Comparison of ENCODE assay signal across 8 cellular contexts in the genomic region with DNA sequence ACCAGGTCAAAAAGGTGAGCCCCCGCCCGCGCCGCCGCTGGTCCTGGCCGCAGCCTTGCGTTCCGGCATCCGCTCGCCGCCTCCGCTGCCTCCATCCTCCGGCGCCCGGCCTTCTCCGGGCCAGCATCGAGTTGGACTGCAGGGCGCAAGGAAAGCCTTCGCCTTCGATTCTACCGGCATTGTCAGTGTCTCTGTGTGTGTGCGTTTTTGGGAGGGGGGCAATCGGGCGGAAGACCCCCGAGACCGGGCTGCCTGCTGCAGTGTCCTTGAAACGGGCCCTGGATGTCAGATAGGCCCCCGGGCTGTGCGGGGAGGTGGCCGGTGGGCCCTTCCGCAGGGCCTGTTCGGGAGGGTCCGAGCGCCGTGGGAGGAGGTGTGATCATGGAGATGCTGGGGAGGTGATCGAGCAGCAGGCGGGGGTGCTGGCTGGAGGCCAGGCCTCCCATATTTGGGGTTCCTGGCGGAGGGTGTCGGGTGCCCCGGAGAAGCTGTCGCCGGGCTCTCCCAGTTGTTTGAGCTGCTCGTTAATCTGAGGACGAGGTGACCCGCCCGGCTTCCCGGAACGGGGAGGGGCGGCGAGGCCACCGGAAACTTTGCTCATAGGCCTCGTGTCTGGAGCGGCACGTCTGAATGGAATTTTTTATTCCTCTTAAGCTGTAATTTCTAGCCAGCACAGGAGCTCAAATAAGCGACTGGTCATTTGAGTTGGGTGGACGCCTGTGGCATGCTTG. TPM values are rescaled to one million over a fixed set of nuclear protein-coding genes. Genes with fewer than 3 reads are reported as not detected.
DNase-seq lines count a peak whose midpoint lies in the region; ATAC-seq and TF ChIP-seq lines count a peak whose summit lies in the region.

No MANE protein-coding gene starts in this region.

- POLR2A ChIA-PET in PC-9 (lab: Charles Lee; ENCODE audit: unreplicated experiment), result interaction anchor here (0.6 to 1.0 kb wide), 8 partner anchors 12 to 1414 kb away, joined by 3 to 9 read pairs (median 4); no protein-coding TSS in a partner anchor

- BruUV-seq in PC-9 (replicated peaks; lab: Mats Ljungman, UMichigan), result no TSS peak

- H3K4me3 ChIP-seq in PC-9, result peak overlapping the region; percentile 97
- H3K4me3 ChIP-seq in fibroblast of villous mesenchyme (ENCODE audit: low read depth, low read length), result peak overlapping the region; percentile 97
- H3K4me3 ChIP-seq in thoracic aorta, result peak overlapping the region; percentile 100

- in situ Hi-C loops in GM13977 (cut with MboI; ENCODE audit: low pct_unique_long_range_greater_than_20kb, low sequenced_read_pairs, unreplicated experiment), result no loop called here

- peaks cover 41% of the 10 kb centered on the region for H3F3A ChIP-seq in PC-9 (ENCODE audit: insufficient read depth, low read depth)

- peaks cover 54% of the 10 kb centered on the region for H3K79me2 ChIP-seq in PC-9 (ENCODE audit: low read depth)

- H4K20me1 ChIP-seq in PC-9 (ENCODE audit: insufficient read depth), result peaks cover 4% of the 10 kb centered on the region

- H3K4me1 ChIP-seq in PC-9 (replicated peaks; ENCODE audit: insufficient read depth), result peaks cover 64% of the 10 kb centered on the region
- peaks cover 31 to 46% of the 10 kb centered on the region in 2 donors for H3K4me1 ChIP-seq in thoracic aorta (ENCODE audit: control insufficient read depth in 1 of 2, low read depth in 2 of 2)

- TF ChIP-seq CTCF in GM13977 (IDR thresholded peaks at IDR 0.05; ENCODE audit: extremely low read depth, insufficient read depth, missing control alignments), result no peak
- TF ChIP-seq CTCF in PC-9 (conservative IDR thresholded peaks at IDR 0.05), result no peak
- no peak for TF ChIP-seq CTCF in fibroblast of villous mesenchyme (IDR thresholded peaks at IDR 0.05; ENCODE audit: insufficient read depth, low read depth, low read length)
- no peak for TF ChIP-seq CTCF in omental fat pad (IDR thresholded peaks at IDR 0.05)
- TF ChIP-seq CTCF in thoracic aorta (IDR thresholded peaks at IDR 0.05), result no peak

- H3K4me2 ChIP-seq in PC-9, result peak overlapping the region; percentile 95

- no peaks in the 10 kb centered on the region for H3K9me2 ChIP-seq in PC-9 (ENCODE audit: insufficient read depth)

- no peaks in the 10 kb centered on the region for H3K9me3 ChIP-seq in PC-9 (ENCODE audit: insufficient read depth, low read depth)
- H3K9me3 ChIP-seq in thoracic aorta, result no peaks in the 10 kb centered on the region

- intact Hi-C loops in PC-9 (cut with micrococcal nuclease; ENCODE audit: unreplicated experiment), result loop anchor here (1.0 to 5.0 kb wide), 6 partner anchors 9 to 87 kb away; no protein-coding TSS in a partner anchor

- H3K27ac ChIP-seq in PC-9, result peak overlapping the region; percentile 52
- H3K27ac ChIP-seq in thoracic aorta, result peak overlapping the region; percentile 98 to 100

- no peaks in the 10 kb centered on the region for H3K27me3 ChIP-seq in PC-9 (ENCODE audit: insufficient read depth, low read depth)
- H3K27me3 ChIP-seq in thoracic aorta (replicated peaks; ENCODE audit: insufficient read depth), result no peaks in the 10 kb centered on the region

- ATAC-seq in HG02588 (IDR thresholded peaks at IDR 0.05; ENCODE audit: unreplicated experiment), result peak; percentile 19
- peak; percentile 52 for ATAC-seq in omental fat pad (ENCODE audit: low FRiP score)
- ATAC-seq in thoracic aorta (ENCODE audit: insufficient number of reproducible peaks, low FRiP score, low read depth), result peak; percentile 54

- H3K36me3 ChIP-seq in PC-9 (ENCODE audit: low read depth), result no peaks in the 10 kb centered on the region
- no peaks in the 10 kb centered on the region for H3K36me3 ChIP-seq in thoracic aorta

- peak overlapping the region; percentile 96 for H2AFZ ChIP-seq in PC-9

- DNase-seq in GM13977 (ENCODE audit: low spot score) (peak; percentile 74), PC-9 (peak; percentile 60 to 75), fibroblast of villous mesenchyme (ENCODE audit: low read depth) (peak; percentile 81), omental fat pad (ENCODE audit: low spot score) (peak; percentile 71), thoracic aorta (ENCODE audit: low spot score) (peak; percentile 73), NCI-H2107 (lab: John Stamatoyannopoulos, UW) (no peak)
- DNase-seq in activated effector memory CD4-positive, alpha-beta T cell treated with Interleukin-2 at 50 U/mL for 16 hours, result peak; percentile 74

- CTCF ChIA-PET in PC-9 (lab: Charles Lee), result no interaction called here

RNA-seq across cellular contexts. Expression of gene HK1, which starts 40.9 kb away (rescaled TPM):
- 128 and 140 TPM in 2 replicates for total RNA-seq in PC-9 (2021)
- 86.7 and 91.1 TPM in 2 replicates for total RNA-seq in fibroblast of villous mesenchyme
- 10 to 100 TPM; 38.0 to 93.2 (median 50.6) TPM for total RNA-seq in omental fat pad
- 100 to 1,000 TPM; 150 to 158 TPM for total RNA-seq in thoracic aorta
